In the genomic region with DNA sequence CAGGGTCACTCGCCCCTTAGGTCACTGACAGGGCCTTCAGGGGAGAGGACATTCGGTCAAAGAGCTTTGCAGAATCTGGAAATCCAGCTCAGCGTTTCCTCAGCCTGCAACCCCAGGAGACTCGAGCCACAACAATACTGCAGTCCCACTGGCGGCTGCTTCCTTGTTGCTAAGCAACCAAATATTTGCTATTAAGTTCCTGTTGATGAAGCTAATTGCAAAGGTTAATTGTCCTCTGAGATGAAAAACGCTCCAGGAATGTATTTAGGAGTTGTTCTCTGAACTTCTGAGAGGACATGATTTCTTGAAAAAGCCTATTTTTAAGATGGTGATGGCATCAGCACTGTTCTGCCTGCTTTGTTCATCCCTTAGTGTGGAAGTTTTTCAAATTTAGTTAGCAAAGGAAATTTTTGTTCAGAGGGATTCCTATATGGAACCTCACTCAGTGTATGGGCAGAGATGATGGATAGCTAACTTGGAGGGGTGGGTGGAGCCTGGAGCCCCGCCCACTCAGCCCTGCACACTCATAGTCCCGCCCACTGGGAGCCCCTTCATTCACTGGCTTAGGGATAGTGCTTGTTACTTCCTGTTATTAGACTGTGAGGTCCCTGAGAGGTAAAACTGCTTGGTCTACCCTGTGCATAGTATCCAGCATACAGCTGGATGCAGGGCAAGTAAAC, we compare ENCODE assay signal across 8 cellular contexts.
DNase-seq lines count a peak whose midpoint lies in the region; ATAC-seq, FAIRE-seq and TF ChIP-seq lines count a peak whose summit lies in the region.

No MANE protein-coding gene starts in this region.

- H3K27me3 ChIP-seq in iPS-18a (ENCODE audit: control insufficient read depth, insufficient read depth, low read length) = no peaks in the 10 kb centered on the region

- H3K36me3 ChIP-seq in iPS-18a (ENCODE audit: control insufficient read depth, low read depth, low read length) = no peaks in the 10 kb centered on the region

- H3K9me3 Mint-ChIP-seq in activated T-cell treated with anti-CD3 and anti-CD28 coated beads, Interleukin-2, amount 50 U/mL, for 72 hours = peaks cover 4 to 7% of the 10 kb centered on the region in 2 donors

- H3K9me3 ChIP-seq in iPS-18a (ENCODE audit: control insufficient read depth, low read depth, low read length) = no peaks in the 10 kb centered on the region

- no peaks in the 10 kb centered on the region for H3K27me3 Mint-ChIP-seq in activated T-cell treated with anti-CD3 and anti-CD28 coated beads, Interleukin-2, amount 50 U/mL, for 72 hours (ENCODE audit: low read depth)

- peaks cover 11% of the 10 kb centered on the region for H3K4me1 ChIP-seq in iPS-18a (ENCODE audit: control insufficient read depth, low read depth, low read length)

- no peak for FAIRE-seq in D721Med (lab: Jason Lieb, UNC)

- H3K4me3 ChIP-seq in iPS-18a (ENCODE audit: low read length) = no peak overlapping the region

- no peak overlapping the region for H3K27ac Mint-ChIP-seq in activated T-cell treated with anti-CD3 and anti-CD28 coated beads, Interleukin-2, amount 50 U/mL, for 72 hours

- peak; percentile 66 for ATAC-seq in Right ventricle myocardium inferior
- ATAC-seq in activated T-cell treated with anti-CD3 and anti-CD28 coated beads, Interleukin-2, amount 50 U/mL, for 72 hours (replicated peaks in 1 of 2) = peak in 1 of 2 donors; percentile 53

- peak; percentile 73 for DNase-seq in Right ventricle myocardium inferior (ENCODE audit: missing footprints)
- DNase-seq in cardiac septum (ENCODE audit: low spot score) = no peak
- peak; percentile 2 to 23 for DNase-seq in Kasumi-1 (lab: John Stamatoyannopoulos, UW)
- peak; percentile 4 to 15 for DNase-seq in activated T-cell treated with anti-CD3 and anti-CD28 coated beads, Interleukin-2, amount 50 U/mL, for 72 hours
- peak in 2 of 3 experiments; percentile 0 to 18 for DNase-seq in stimulated activated CD4-positive, alpha-beta T cell treated with anti-CD3 and anti-CD28 coated beads, TNF-alpha, amount 100 ng/mL, for 24 hours (ENCODE audit: low read depth in 3 of 3)
- no peak for DNase-seq in D721Med (ENCODE audit: insufficient read length, low spot score)
- DNase-seq in NCI-H1048 (lab: John Stamatoyannopoulos, UW) = no peak

- H3K36me3 Mint-ChIP-seq in activated T-cell treated with anti-CD3 and anti-CD28 coated beads, Interleukin-2, amount 50 U/mL, for 72 hours (ENCODE audit: insufficient read depth in 2 of 2) = peaks cover 4 to 6% of the 10 kb centered on the region in 2 donors

- peak overlapping the region; percentile 65 for H3K9ac ChIP-seq in iPS-18a (ENCODE audit: low read length)

- H3K27ac ChIP-seq in iPS-18a (ENCODE audit: low read length) = peak overlapping the region; percentile 78

- H3K4me3 Mint-ChIP-seq in activated T-cell treated with anti-CD3 and anti-CD28 coated beads, Interleukin-2, amount 50 U/mL, for 72 hours = no peak overlapping the region

- H3K4me1 Mint-ChIP-seq in activated T-cell treated with anti-CD3 and anti-CD28 coated beads, Interleukin-2, amount 50 U/mL, for 72 hours (ENCODE audit: low read depth) = no peaks in the 10 kb centered on the region

- no peak for TF ChIP-seq CTCF in D721Med (IDR thresholded peaks at IDR 0.05; ENCODE audit: insufficient read depth, missing control alignments)

- intact Hi-C loops in Right ventricle myocardium inferior (cut with DNase I) = no loop called here
- intact Hi-C loops in cardiac septum (cut with DNase I) = no loop called here

Comparison
In these comparisons a context has a peak if more than half of its experiments do, and no peak if none do; other contexts are left out.
1. DNase-seq: peak in Right ventricle myocardium inferior (single experiment), Kasumi-1 (2 of 2), activated T-cell treated with anti-CD3 and anti-CD28 coated beads, Interleukin-2, amount 50 U/mL, for 72 hours (2 of 2) and stimulated activated CD4-positive, alpha-beta T cell treated with anti-CD3 and anti-CD28 coated beads, TNF-alpha, amount 100 ng/mL, for 24 hours (2 of 3); none in cardiac septum (single experiment), D721Med (single experiment) and NCI-H1048 (single experiment).